Comparison of ENCODE assay signal across 11 cellular contexts in the genomic region with DNA sequence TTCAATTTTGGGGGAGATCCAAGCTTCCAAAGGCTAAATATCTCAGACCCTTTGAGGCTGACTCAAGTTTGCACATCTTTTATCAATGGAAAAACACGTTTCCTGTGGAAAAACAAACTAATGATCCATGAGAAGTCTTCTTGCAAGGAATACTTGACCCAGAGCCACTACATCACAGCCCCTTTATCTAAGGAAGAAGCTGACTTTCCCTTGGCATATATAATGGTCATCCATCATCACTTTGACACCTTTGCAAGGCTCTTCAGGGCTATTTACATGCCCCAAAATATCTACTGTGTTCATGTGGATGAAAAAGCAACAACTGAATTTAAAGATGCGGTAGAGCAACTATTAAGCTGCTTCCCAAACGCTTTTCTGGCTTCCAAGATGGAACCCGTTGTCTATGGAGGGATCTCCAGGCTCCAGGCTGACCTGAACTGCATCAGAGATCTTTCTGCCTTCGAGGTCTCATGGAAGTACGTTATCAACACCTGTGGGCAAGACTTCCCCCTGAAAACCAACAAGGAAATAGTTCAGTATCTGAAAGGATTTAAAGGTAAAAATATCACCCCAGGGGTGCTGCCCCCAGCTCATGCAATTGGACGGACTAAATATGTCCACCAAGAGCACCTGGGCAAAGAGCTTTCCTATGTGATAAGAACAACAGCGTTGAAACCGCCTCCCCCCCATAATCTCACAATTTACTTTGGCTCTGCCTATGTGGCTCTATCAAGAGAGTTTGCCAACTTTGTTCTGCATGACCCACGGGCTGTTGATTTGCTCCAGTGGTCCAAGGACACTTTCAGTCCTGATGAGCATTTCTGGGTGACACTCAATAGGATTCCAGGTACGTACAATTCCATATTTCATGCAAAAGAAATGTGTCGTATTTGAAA.
A peak's percentile ranks its signal among the peaks of the same experiment; 100 is the strongest.
DNase-seq lines count a peak whose midpoint lies in the region; ATAC-seq and TF ChIP-seq lines count a peak whose summit lies in the region.
"Had no signal": no experiment of that assay in that cellular context is flagged by ENCODE, and none has a peak within 500 bp of the region (broad histone marks: within the 10 kb centered on the region; RNA-seq: fewer than 3 reads in every experiment).

No MANE protein-coding gene starts in this region.

- ATAC-seq in HG02678 (IDR thresholded peaks at IDR 0.05; ENCODE audit: unreplicated experiment) = no peak
- ATAC-seq: stimulated activated memory B cell treated with anti-CD40 and anti-IgM and Interleukin-4, amounts not matched to agents 10 μg/mL and 1 μg/mL and 100 μg/mL, for 72 hours had no signal

- peaks cover 37% of the 10 kb centered on the region for H3K4me1 ChIP-seq in iPS-18a (ENCODE audit: control insufficient read depth, low read depth, low read length)

- no peak for TF ChIP-seq POLR2A in erythroblast (IDR thresholded peaks at IDR 0.05; ENCODE audit: low read length)

- in situ Hi-C loops in astrocyte of the spinal cord (cut with HindIII; ENCODE audit: low sequenced_read_pairs) = no loop called here

- H3K4me3 ChIP-seq in astrocyte of the spinal cord (ENCODE audit: low read depth, low read length) (peak overlapping the region; percentile 44), iPS-18a (ENCODE audit: low read length) (peak overlapping the region; percentile 90)

- DNase-seq in NCI-H1105 (lab: John Stamatoyannopoulos, UW) (peak; percentile 19), astrocyte of the spinal cord (ENCODE audit: low read depth, low spot score) (no peak), retina (peak; percentile 69), KG1 (lab: John Stamatoyannopoulos, UW) (no peak), erythroblast (lab: John Stamatoyannopoulos, UW) (no peak)
- no peak for DNase-seq in activated naive CD4-positive, alpha-beta T cell treated with Interleukin-2 at 50 U/mL for 16 hours
- DNase-seq: Calu3; effector CD8-positive, alpha-beta T cell had no signal

- H3K9me3 ChIP-seq in iPS-18a (ENCODE audit: control insufficient read depth, low read depth, low read length) = no peaks in the 10 kb centered on the region

- peak overlapping the region; percentile 86 for H3K9ac ChIP-seq in iPS-18a (ENCODE audit: low read length)

- peak overlapping the region; percentile 74 for H3K27ac ChIP-seq in iPS-18a (ENCODE audit: low read length)

- no peak for TF ChIP-seq CTCF in astrocyte of the spinal cord (IDR thresholded peaks at IDR 0.05; ENCODE audit: low read depth, low read length)

- no peaks in the 10 kb centered on the region for H3K27me3 ChIP-seq in iPS-18a (ENCODE audit: control insufficient read depth, insufficient read depth, low read length)

- H3K36me3 ChIP-seq in iPS-18a (ENCODE audit: control insufficient read depth, low read depth, low read length) = no peaks in the 10 kb centered on the region

Comparison
In these comparisons a context has a peak if more than half of its experiments do, and no peak if none do; other contexts are left out.
1. DNase-seq: peak in NCI-H1105 (single experiment) and retina (single experiment); none in astrocyte of the spinal cord (single experiment), KG1 (single experiment), activated naive CD4-positive, alpha-beta T cell treated with Interleukin-2 at 50 U/mL for 16 hours (single experiment) and erythroblast (0 of 2).